ENCODE assay signal across 13 cellular contexts in genomic region chr3:172546628-172547214, GRCh38. TPM values are rescaled to one million over a fixed set of nuclear protein-coding genes. Genes with fewer than 3 reads are reported as not detected.
DNase-seq lines count a peak whose midpoint lies in the region; ATAC-seq, FAIRE-seq and TF ChIP-seq lines count a peak whose summit lies in the region.
"Had no signal": no experiment of that assay in that cellular context is flagged by ENCODE, and none has a peak within 500 bp of the region (broad histone marks: within the 10 kb centered on the region; RNA-seq: fewer than 3 reads in every experiment).

No MANE protein-coding gene starts in this region.

- BruUV-seq in GM12878 (replicated peaks; lab: Mats Ljungman, UMichigan), result no TSS peak

- H3K27ac Mint-ChIP-seq in activated CD4-positive, alpha-beta T cell treated with anti-CD3 and anti-CD28 coated beads, Interleukin-2, amount 10 ng/mL, durations not matched to agents 7 days and 5 days, result peak overlapping the region; percentile 79

- no peak overlapping the region for H3K9ac ChIP-seq in GM12878 (ENCODE audit: control insufficient read depth, insufficient read depth, low read length)
- peak overlapping the region; percentile 33 for H3K9ac ChIP-seq in smooth muscle cell (ENCODE audit: low read depth)

- peaks cover 25% of the 10 kb centered on the region for H3F3A ChIP-seq in smooth muscle cell (ENCODE audit: low read depth)

- H3K4me1 Mint-ChIP-seq in activated CD4-positive, alpha-beta T cell treated with anti-CD3 and anti-CD28 coated beads, Interleukin-2, amount 10 ng/mL, durations not matched to agents 7 days and 5 days, result peaks cover 62% of the 10 kb centered on the region

- H3K4me2 ChIP-seq in GM12878 (ENCODE audit: control insufficient read depth, insufficient read depth), result 0 out of 2 replicates have a peak overlapping the region, but pooled peaks have one; percentile 13
- peak overlapping the region; percentile 40 for H3K4me2 ChIP-seq in smooth muscle cell

- no peak overlapping the region for H3K4me3 Mint-ChIP-seq in activated CD4-positive, alpha-beta T cell treated with anti-CD3 and anti-CD28 coated beads, Interleukin-2, amount 10 ng/mL, durations not matched to agents 7 days and 5 days

- H2AFZ ChIP-seq in GM12878 (ENCODE audit: control insufficient read depth, low read depth, low read length) (no peak overlapping the region), smooth muscle cell (ENCODE audit: low read depth) (no peak overlapping the region)

- H3K79me2 ChIP-seq in GM12878 (ENCODE audit: control insufficient read depth, insufficient read depth, low read length) (no peaks in the 10 kb centered on the region), smooth muscle cell (ENCODE audit: low read depth) (no peaks in the 10 kb centered on the region)

- peaks cover 11% of the 10 kb centered on the region for H3K9me3 Mint-ChIP-seq in activated CD4-positive, alpha-beta T cell treated with anti-CD3 and anti-CD28 coated beads, Interleukin-2, amount 10 ng/mL, durations not matched to agents 7 days and 5 days

- FAIRE-seq in GM12878 (lab: Jason Lieb, UNC), result peak; percentile 47
- FAIRE-seq: islet of Langerhans had no signal

- DNase-seq in activated CD4-positive, alpha-beta T cell treated with anti-CD3 and anti-CD28 coated beads, Interleukin-2, amount 10 ng/mL, durations not matched to agents 7 days and 5 days, result no peak
- DNase-seq in activated CD4-positive, alpha-beta T cell treated with anti-CD3 and anti-CD28 coated beads for 1 hour, result no peak
- no peak for DNase-seq in GM12878 (ENCODE audit: low read depth, low spot score)
- DNase-seq in smooth muscle cell (lab: John Stamatoyannopoulos, UW; ENCODE audit: unreplicated experiment), result no peak
- no peak for DNase-seq in GM13976 (ENCODE audit: low spot score)
- DNase-seq in DMS79 (lab: John Stamatoyannopoulos, UW), result no peak
- DNase-seq: activated CD4-positive, alpha-beta T cell treated with anti-CD3 and anti-CD28 coated beads, Interleukin-2, amount 50 U/mL, for 1 hour; cortex of kidney; NCI-H446 treated with DMSO at 0.1 percent for 48 hours had no signal

- intact Hi-C loops in GM12878 (cut with micrococcal nuclease; ENCODE audit: unreplicated experiment), result no loop called here

- H3K27ac ChIP-seq in GM12878 (ENCODE audit: control insufficient read depth, insufficient read depth) (no peak overlapping the region), smooth muscle cell (ENCODE audit: low read depth) (peak overlapping the region; percentile 85)
- H3K27ac ChIP-seq: vagina had no signal

- no peak for TF ChIP-seq EP300 in GM12878 (IDR thresholded peaks at IDR 0.05; ENCODE audit: borderline replicate concordance in 1 of 2, control insufficient read depth in 1 of 2, low read depth in 2 of 2, low read length in 2 of 2)

- no peaks in the 10 kb centered on the region for H3K36me3 ChIP-seq in GM12878 (ENCODE audit: control insufficient read depth in 2 of 2, insufficient read depth in 2 of 2, low read length in 1 of 2)
- no peaks in the 10 kb centered on the region for H3K36me3 ChIP-seq in smooth muscle cell (ENCODE audit: low read depth)
- H3K36me3 ChIP-seq: vagina had no signal

- H3K4me1 ChIP-seq in GM12878 (ENCODE audit: control insufficient read depth, insufficient read depth, low read length) (peaks cover 11% of the 10 kb centered on the region), smooth muscle cell (ENCODE audit: low read depth) (peaks cover 8% of the 10 kb centered on the region)

- no peaks in the 10 kb centered on the region for H3K27me3 ChIP-seq in GM12878 (replicated peaks in 1 of 2; ENCODE audit: control insufficient read depth in 2 of 2, insufficient read depth in 2 of 2, low read length in 1 of 2)
- H3K27me3 ChIP-seq in smooth muscle cell (ENCODE audit: low read depth), result no peaks in the 10 kb centered on the region
- H3K27me3 ChIP-seq: vagina had no signal

- ATAC-seq in HG03432 (IDR thresholded peaks at IDR 0.05; ENCODE audit: unreplicated experiment), result peak; percentile 44
- ATAC-seq in GM12878, result peak; percentile 55
- no peak for ATAC-seq in GM19463 (IDR thresholded peaks at IDR 0.05; ENCODE audit: unreplicated experiment)

- no peak for TF ChIP-seq POLR2A in GM12878 (IDR thresholded peaks at IDR 0.05; ENCODE audit: low read depth, low read length)

- in situ Hi-C loops in GM12878 (cut with MboI) (no loop called here), GM13976 (cut with MboI; ENCODE audit: low sequenced_read_pairs, unreplicated experiment) (no loop called here)

- no peaks in the 10 kb centered on the region for H4K20me1 ChIP-seq in GM12878 (ENCODE audit: control insufficient read depth, insufficient read depth)
- no peaks in the 10 kb centered on the region for H4K20me1 ChIP-seq in smooth muscle cell (ENCODE audit: low read depth)

- no peak overlapping the region for H3K4me3 ChIP-seq in GM12878
- H3K4me3 ChIP-seq in smooth muscle cell, result no peak overlapping the region
- H3K4me3 ChIP-seq: vagina had no signal

- H3K9me3 ChIP-seq in GM12878 (replicated peaks; ENCODE audit: control insufficient read depth, insufficient read depth, low read length), result no peaks in the 10 kb centered on the region
- no peaks in the 10 kb centered on the region for H3K9me3 ChIP-seq in smooth muscle cell (replicated peaks; ENCODE audit: low read depth)
- H3K9me3 ChIP-seq: vagina had no signal

- CTCF ChIA-PET in activated CD4-positive, alpha-beta T cell treated with anti-CD3 and anti-CD28 coated beads, Interleukin-2, amount 10 ng/mL, durations not matched to agents 7 days and 5 days (lab: Charles Lee), result interaction anchor here (0.7 to 3.5 kb wide), 6 partner anchors 8 to 45 kb away, joined by 3 to 13 read pairs (median 4); no protein-coding TSS in a partner anchor
- CTCF ChIA-PET in GM12878 (lab: Yijun Ruan, JAX), result interaction anchor here (0.6 to 1.7 kb wide), 4 partner anchors 11 to 1520 kb away, joined by 3 to 8 read pairs (median 3); partner anchors contain the start of gene SLC2A2

- no peak for TF ChIP-seq CTCF in GM12878 (IDR thresholded peaks at IDR 0.05 in 2 of 3, conservative IDR thresholded peaks at IDR 0.05 in 1 of 3; ENCODE audit: control insufficient read depth in 2 of 3, extremely low read depth in 1 of 3, insufficient read depth in 1 of 3, low read depth in 3 of 3, low read length in 3 of 3)
- TF ChIP-seq CTCF in smooth muscle cell (IDR thresholded peaks at IDR 0.05; ENCODE audit: borderline replicate concordance, insufficient read depth, poor library complexity, severe bottlenecking), result no peak
- TF ChIP-seq CTCF in GM13976 (IDR thresholded peaks at IDR 0.05; ENCODE audit: borderline replicate concordance, control extremely low read depth, extremely low read depth, insufficient read depth, missing control alignments), result no peak

- no peak for TF ChIP-seq RAD21 in GM12878 (IDR thresholded peaks at IDR 0.05; ENCODE audit: insufficient read depth, low read depth, low read length)

- SMC1A ChIA-PET in GM12878 (lab: Charles Lee; ENCODE audit: uncharacterized antibody, unreplicated experiment), result interaction anchor here (0.6 to 1.4 kb wide), 3 partner anchors 16 to 1422 kb away, joined by 3 to 4 read pairs (median 3); no protein-coding TSS in a partner anchor

- POLR2A ChIA-PET in activated CD4-positive, alpha-beta T cell treated with anti-CD3 and anti-CD28 coated beads, Interleukin-2, amount 10 ng/mL, durations not matched to agents 7 days and 5 days (lab: Charles Lee), result interaction anchor here (0.6 to 0.9 kb wide), 3 partner anchors 16 to 249 kb away, joined by 3 to 8 read pairs (median 3); no protein-coding TSS in a partner anchor
- POLR2A ChIA-PET in GM12878 (lab: Charles Lee), result interaction anchor here (0.7 kb wide), 2 partner anchors 14 to 401 kb away, joined by 5 read pairs; no protein-coding TSS in a partner anchor

- no peaks in the 10 kb centered on the region for H3K27me3 Mint-ChIP-seq in activated CD4-positive, alpha-beta T cell treated with anti-CD3 and anti-CD28 coated beads, Interleukin-2, amount 10 ng/mL, durations not matched to agents 7 days and 5 days

- RAD21 ChIA-PET in GM12878 (lab: Charles Lee; ENCODE audit: unreplicated experiment), result interaction anchor here (1.3 kb wide), 1 partner anchor 49 kb away, joined by 8 read pairs; no protein-coding TSS in a partner anchor

- peaks cover 2% of the 10 kb centered on the region for H3K36me3 Mint-ChIP-seq in activated CD4-positive, alpha-beta T cell treated with anti-CD3 and anti-CD28 coated beads, Interleukin-2, amount 10 ng/mL, durations not matched to agents 7 days and 5 days (ENCODE audit: low read depth)

TF ChIP-seq in GM12878, 131 proteins besides CTCF, POLR2A, EP300 and RAD21:
- TF ChIP-seq STAT3 (IDR thresholded peaks at IDR 0.05; ENCODE audit: low read depth, low read length) (no peak), WRNIP1 (IDR thresholded peaks at IDR 0.05; ENCODE audit: borderline replicate concordance, low read depth, low read length) (no peak), NRF1 (conservative IDR thresholded peaks at IDR 0.05; ENCODE audit: low read depth, low read length) (no peak), POLR2AphosphoS5 (IDR thresholded peaks at IDR 0.05; ENCODE audit: low read length) (no peak), SPI1 (IDR thresholded peaks at IDR 0.05; ENCODE audit: borderline replicate concordance, insufficient read depth, low read depth, low read length) (peak; percentile 50), FOXK2 (IDR thresholded peaks at IDR 0.05) (no peak), KDM1A (IDR thresholded peaks at IDR 0.05; ENCODE audit: borderline replicate concordance) (no peak)

RNA-seq across cellular contexts. Expression of gene TNFSF10, which starts 23.5 kb away (rescaled TPM):
- 10 to 100 TPM; 83.8 to 97.9 TPM for total RNA-seq in activated CD4-positive, alpha-beta T cell treated with anti-CD3 and anti-CD28 coated beads, Interleukin-2, amount 10 ng/mL, durations not matched to agents 7 days and 5 days
- 4.0 and 6.9 TPM in 2 replicates for total RNA-seq in GM12878 (2013; cell fraction: nucleolus; rRNA removed)
- total RNA-seq in GM12878 (2014; rRNA removed) (5.2 and 5.8 TPM in 2 replicates), GM12878 (2014; rRNA removed; fragmentation: Illumina TruSeq; extraction: Trizol) (6.3 and 7.5 TPM in 2 replicates), GM12878 (2021) (2.9 and 3.8 TPM in 2 replicates), smooth muscle cell (18.3 and 37.1 TPM in 2 replicates)
- 5.5 TPM for polyA plus RNA-seq in GM12878 (2011; ENCODE audit: low read depth)
- polyA plus RNA-seq in GM12878 (2011; rRNA removed) (12.3 and 14.5 TPM in 2 replicates), GM12878 (2014; fragmentation: Illumina TruSeq; extraction: Trizol) (6.9 and 12.7 TPM in 2 replicates), GM12878 (2014; fragmentation: Nextera tagmentation; extraction: Ambion mirVana) (1 to 10 TPM; 4.1 to 4.6 TPM), GM12878 (2014; rRNA removed) (2.8 and 4.2 TPM in 2 replicates), GM12878 (2016; fragmentation: Nextera tagmentation; extraction: Ambion mirVana) (1 to 10 TPM; 2.1 to 3.5 TPM), smooth muscle cell (16.4 and 22.4 TPM in 2 replicates)
- 8.7 and 10.1 TPM in 2 replicates for polyA plus RNA-seq in GM12878 (2011; cell fraction: cytosol; rRNA removed)
- polyA plus RNA-seq in GM12878 (2011; cell fraction: nucleus; rRNA removed), result 3.3 and 3.6 TPM in 2 replicates
- 5.6 and 5.9 TPM in 2 replicates for polyA plus RNA-seq in GM12878 (2012)
- polyA minus RNA-seq in GM12878 (2011; rRNA and poly(A)+ RNA removed), result 9.9 and 12.4 TPM in 2 replicates
- 2.9 and 3.3 TPM in 2 replicates for polyA minus RNA-seq in GM12878 (2011; cell fraction: cytosol; rRNA and poly(A)+ RNA removed)
- polyA minus RNA-seq in GM12878 (2011; cell fraction: nucleus; rRNA and poly(A)+ RNA removed), result 9.2 and 14.9 TPM in 2 replicates
